ENCODE assay signal across 20 cellular contexts in genomic region chr5:125219710-125220109, GRCh38.
"Had no signal": no experiment of that assay in that cellular context is flagged by ENCODE, and none has a peak within 500 bp of the region (broad histone marks: within the 10 kb centered on the region; RNA-seq: fewer than 3 reads in every experiment).

No MANE protein-coding gene starts in this region.

- H3K4me3 Mint-ChIP-seq: naive thymus-derived CD4-positive, alpha-beta T cell; nephron progenitor cell; stimulated activated effector memory CD8-positive, alpha-beta T cell treated with anti-CD3 and anti-CD28 coated beads, Interleukin-12 subunit alpha, Interleukin-12 subunit beta, amount 100 ng/mL, for 72 hours; type B pancreatic cell had no signal

- H3K9ac ChIP-seq: parathyroid adenoma had no signal

- H3K36me3 Mint-ChIP-seq: naive thymus-derived CD4-positive, alpha-beta T cell; stimulated activated effector memory CD8-positive, alpha-beta T cell treated with anti-CD3 and anti-CD28 coated beads, Interleukin-12 subunit alpha, Interleukin-12 subunit beta, amount 100 ng/mL, for 72 hours; type B pancreatic cell had no signal

- H3K27ac Mint-ChIP-seq: naive thymus-derived CD4-positive, alpha-beta T cell; nephron progenitor cell; stimulated activated effector memory CD8-positive, alpha-beta T cell treated with anti-CD3 and anti-CD28 coated beads, Interleukin-12 subunit alpha, Interleukin-12 subunit beta, amount 100 ng/mL, for 72 hours; type B pancreatic cell had no signal

- H2AFZ ChIP-seq: parathyroid adenoma had no signal

- H3K27me3 ChIP-seq: dorsolateral prefrontal cortex, gastrocnemius medialis, heart right ventricle, right lobe of liver, suprapubic skin, thyroid gland had no signal

- H3K4me1 Mint-ChIP-seq: naive thymus-derived CD4-positive, alpha-beta T cell; stimulated activated effector memory CD8-positive, alpha-beta T cell treated with anti-CD3 and anti-CD28 coated beads, Interleukin-12 subunit alpha, Interleukin-12 subunit beta, amount 100 ng/mL, for 72 hours had no signal

- H3K4me1 ChIP-seq: gastrocnemius medialis, heart right ventricle, parathyroid adenoma, psoas muscle, suprapubic skin, thyroid gland had no signal

- H3K4me3 ChIP-seq: dorsolateral prefrontal cortex, gastrocnemius medialis, heart right ventricle, psoas muscle, right lobe of liver, suprapubic skin, thyroid gland had no signal

- H3K27me3 Mint-ChIP-seq: type B pancreatic cell had no signal

- H3K79me2 ChIP-seq: parathyroid adenoma had no signal

- H3K27ac ChIP-seq: dorsolateral prefrontal cortex, gastrocnemius medialis, heart right ventricle, parathyroid adenoma, psoas muscle, right lobe of liver, suprapubic skin, thyroid gland had no signal

- DNase-seq: dorsolateral prefrontal cortex; effector memory CD4-positive, alpha-beta T cell; gastrocnemius medialis; heart right ventricle; hypothalamus; kidney glomerular epithelial cell; naive thymus-derived CD4-positive, alpha-beta T cell; nephron progenitor cell; psoas muscle; retina; right lobe of liver; stimulated activated CD4-positive, alpha-beta T cell treated with anti-CD3 and anti-CD28 coated beads, Interleukin-4, amount 100 ng/mL, for 1 hour; stimulated activated CD8-positive, alpha-beta memory T cell treated with anti-CD3 and anti-CD28 coated beads, Interleukin-4, amount 100 ng/mL, for 48 hours; stimulated activated naive CD8-positive, alpha-beta T cell treated with anti-CD3 and anti-CD28 coated beads, Interleukin-15, Interleukin-2, amounts not matched to agents 100 U/mL and 50 U/mL, for 24 hours; thyroid gland had no signal

- H3K36me3 ChIP-seq: gastrocnemius medialis, heart right ventricle, right lobe of liver, suprapubic skin, thyroid gland had no signal

- H3K9me3 ChIP-seq: psoas muscle, right lobe of liver, suprapubic skin, thyroid gland had no signal

- ATAC-seq: esophagus mucosa; gastrocnemius medialis; heart right ventricle; naive thymus-derived CD4-positive, alpha-beta T cell; psoas muscle; right lobe of liver; stimulated activated effector memory CD8-positive, alpha-beta T cell treated with anti-CD3 and anti-CD28 coated beads, Interleukin-12 subunit alpha, Interleukin-12 subunit beta, amount 100 ng/mL, for 72 hours had no signal
